ENCODE assay signal across 1 cellular context in genomic region chr2:230603317-230603716, GRCh38.
TF ChIP-seq lines count a peak whose summit lies in the region.

No MANE protein-coding gene starts in this region.

TF ChIP-seq in GM12878, 131 proteins besides CTCF, POLR2A, EP300 and RAD21:
- 0 out of 2 replicates have a peak, but pooled peaks have one; percentile 3 for TF ChIP-seq IKZF1 (conservative IDR thresholded peaks at IDR 0.05)
